1 cellular context compared by ENCODE assay signal in genomic region chr3:133753779-133754164, GRCh38.
TF ChIP-seq lines count a peak whose summit lies in the region.

No MANE protein-coding gene starts in this region.

TF ChIP-seq in K562, 482 proteins besides CTCF, POLR2A, EP300 and RAD21 (continued from another document and continues in another):
- TF ChIP-seq JUN (IDR thresholded peaks at IDR 0.05; ENCODE audit: borderline replicate concordance, low read depth, low read length): no peak
- TF ChIP-seq JUN (CRISPR knock-in tag; IDR thresholded peaks at IDR 0.05; ENCODE audit: borderline replicate concordance): no peak
- no peak for TF ChIP-seq SUPT5H (IDR thresholded peaks at IDR 0.05)
- no peak for TF ChIP-seq SNRNP70 (optimal IDR thresholded peaks at IDR 0.05; ENCODE audit: low read depth, low read length)
- TF ChIP-seq U2AF2 (optimal IDR thresholded peaks at IDR 0.05; ENCODE audit: low read depth, low read length): no peak
- no peak for TF ChIP-seq ZNF830 (CRISPR knock-in tag; IDR thresholded peaks at IDR 0.05)
- no peak for TF ChIP-seq KLF10 (CRISPR knock-in tag; IDR thresholded peaks at IDR 0.05)
- TF ChIP-seq ZNF41 (CRISPR knock-in tag; conservative IDR thresholded peaks at IDR 0.05): no peak
- TF ChIP-seq ZNF717 (CRISPR knock-in tag; IDR thresholded peaks at IDR 0.05): no peak
- no peak for TF ChIP-seq NCOA6 (IDR thresholded peaks at IDR 0.05)
- TF ChIP-seq HMBOX1 (IDR thresholded peaks at IDR 0.05): no peak
- TF ChIP-seq CTBP1 (IDR thresholded peaks at IDR 0.05; ENCODE audit: borderline replicate concordance): peak; percentile 85; the same call in 1 of the 2 replicates
- no peak for TF ChIP-seq TRIM25 (IDR thresholded peaks at IDR 0.05; ENCODE audit: borderline replicate concordance)
- TF ChIP-seq NBN (IDR thresholded peaks at IDR 0.05; ENCODE audit: low read depth): 0 out of 2 replicates have a peak, but pooled peaks have one; percentile 28
- no peak for TF ChIP-seq ZBTB49 (CRISPR knock-in tag; IDR thresholded peaks at IDR 0.05; ENCODE audit: borderline replicate concordance)
- no peak for TF ChIP-seq TAF7 (tag; IDR thresholded peaks at IDR 0.05)
- no peak for TF ChIP-seq NFXL1 (CRISPR knock-in tag; IDR thresholded peaks at IDR 0.05)
- no peak for TF ChIP-seq HMG20B (CRISPR knock-in tag; IDR thresholded peaks at IDR 0.05)
- peak; percentile 94 for TF ChIP-seq PML (IDR thresholded peaks at IDR 0.05; ENCODE audit: low read length)
- no peak for TF ChIP-seq MCM3 (IDR thresholded peaks at IDR 0.05)
- no peak for TF ChIP-seq ZNF175 (CRISPR knock-in tag; IDR thresholded peaks at IDR 0.05; ENCODE audit: low read depth)
- 0 out of 2 replicates have a peak, but pooled peaks have one; percentile 61 for TF ChIP-seq NCOA1 (IDR thresholded peaks at IDR 0.05; ENCODE audit: low read depth)
- no peak for TF ChIP-seq FUS (optimal IDR thresholded peaks at IDR 0.05; ENCODE audit: low read depth, low read length)
- TF ChIP-seq SP2 (IDR thresholded peaks at IDR 0.05; ENCODE audit: extremely low read depth, low read depth, low read length, poor library complexity, severe bottlenecking): no peak
- TF ChIP-seq RFX5 (IDR thresholded peaks at IDR 0.05; ENCODE audit: low read depth, low read length): no peak
- TF ChIP-seq CCAR2 (IDR thresholded peaks at IDR 0.05; ENCODE audit: low read depth, low read length): no peak
- no peak for TF ChIP-seq TAF15 (IDR thresholded peaks at IDR 0.05; ENCODE audit: low read depth, low read length)
- peak; percentile 91 for TF ChIP-seq FOXM1 (IDR thresholded peaks at IDR 0.05; ENCODE audit: low read depth)
- no peak for TF ChIP-seq FOXM1 (CRISPR knock-in tag; IDR thresholded peaks at IDR 0.05; ENCODE audit: low read depth)
- TF ChIP-seq CUX1 (CRISPR knock-in tag; IDR thresholded peaks at IDR 0.05): no peak
- no peak for TF ChIP-seq ID3 (CRISPR knock-in tag; IDR thresholded peaks at IDR 0.05)
- TF ChIP-seq ID3 (tag; IDR thresholded peaks at IDR 0.05): 0 out of 2 replicates have a peak, but pooled peaks have one; percentile 33
- TF ChIP-seq POLR3A (IDR thresholded peaks at IDR 0.05; ENCODE audit: borderline replicate concordance, extremely low read depth, insufficient read depth, insufficient read length): no peak
- no peak for TF ChIP-seq HMGXB4 (CRISPR knock-in tag; IDR thresholded peaks at IDR 0.05)
- no peak for TF ChIP-seq ZBTB1 (CRISPR knock-in tag; IDR thresholded peaks at IDR 0.05; ENCODE audit: borderline replicate concordance, low read depth)
- TF ChIP-seq ELK1 (CRISPR knock-in tag; IDR thresholded peaks at IDR 0.05): no peak
- no peak for TF ChIP-seq ZBTB33 (CRISPR knock-in tag; IDR thresholded peaks at IDR 0.05)
- no peak for TF ChIP-seq CAMTA2 (CRISPR knock-in tag; conservative IDR thresholded peaks at IDR 0.05)
- peak; percentile 44; the same call in 1 of the 2 replicates for TF ChIP-seq ZEB2 (IDR thresholded peaks at IDR 0.05)
- no peak for TF ChIP-seq RBM17 (IDR thresholded peaks at IDR 0.05; ENCODE audit: borderline replicate concordance, low read depth, low read length)
- TF ChIP-seq KDM2B (CRISPR knock-in tag; IDR thresholded peaks at IDR 0.05): no peak
- no peak for TF ChIP-seq MEF2A (IDR thresholded peaks at IDR 0.05; ENCODE audit: control insufficient read depth, low read depth, low read length)
- no peak for TF ChIP-seq MXD1 (CRISPR knock-in tag; IDR thresholded peaks at IDR 0.05; ENCODE audit: borderline replicate concordance, poor library complexity, severe bottlenecking)
- TF ChIP-seq TEAD2 (tag; IDR thresholded peaks at IDR 0.05): no peak
- no peak for TF ChIP-seq ZNF644 (tag; IDR thresholded peaks at IDR 0.05; ENCODE audit: low read depth)
- 0 out of 2 replicates have a peak, but pooled peaks have one; percentile 40 for TF ChIP-seq ZNF589 (CRISPR knock-in tag; IDR thresholded peaks at IDR 0.05; ENCODE audit: low read depth)
- TF ChIP-seq ZBTB34 (CRISPR knock-in tag; IDR thresholded peaks at IDR 0.05): no peak
- TF ChIP-seq ELF2 (CRISPR knock-in tag; IDR thresholded peaks at IDR 0.05): no peak
- TF ChIP-seq ZNF699 (CRISPR knock-in tag; IDR thresholded peaks at IDR 0.05; ENCODE audit: insufficient replicate concordance): no peak
